ENCODE assay signal across 8 cellular contexts in genomic region chr10:51892965-51893658, GRCh38.
DNase-seq lines count a peak whose midpoint lies in the region; ATAC-seq and TF ChIP-seq lines count a peak whose summit lies in the region.

No MANE protein-coding gene starts in this region.

- H2AFZ ChIP-seq in MM.1S (ENCODE audit: low read length) = no peak overlapping the region

- no peak overlapping the region for H3K4me2 ChIP-seq in MM.1S (ENCODE audit: low read depth, low read length)

- H3K9ac ChIP-seq in MM.1S (ENCODE audit: low read length) = no peak overlapping the region

- 36 to 73% methylated on average over 1 of the region's 1 CpG for WGBS in transverse colon (ENCODE audit: low coverage in 1 of 2), 2 donors

- no peaks in the 10 kb centered on the region for H3K9me3 ChIP-seq in MM.1S (replicated peaks; ENCODE audit: insufficient read depth, low read length)
- no peaks in the 10 kb centered on the region for H3K9me3 ChIP-seq in transverse colon

- H3K27me3 ChIP-seq in MM.1S (replicated peaks; ENCODE audit: insufficient read depth, low read length) (no peaks in the 10 kb centered on the region), transverse colon (no peaks in the 10 kb centered on the region)

- H3F3A ChIP-seq in MM.1S (ENCODE audit: insufficient read depth, low read length) = no peaks in the 10 kb centered on the region

- peak; percentile 75 for DNase-seq in MM.1S
- DNase-seq in cerebellar cortex (ENCODE audit: low spot score) = peak; percentile 13
- peak; percentile 14 for DNase-seq in transverse colon
- no peak for DNase-seq in NCI-H446 (lab: John Stamatoyannopoulos, UW)
- no peak for DNase-seq in stimulated activated CD4-positive, alpha-beta T cell treated with anti-CD3 and anti-CD28 coated beads, Interleukin-12 subunit alpha, Interleukin-12 subunit beta, amount 100 ng/mL, for 4 hours
- no peak for DNase-seq in cerebellar nuclear complex (lab: John Stamatoyannopoulos, UW)

- no peaks in the 10 kb centered on the region for H4K20me1 ChIP-seq in MM.1S (ENCODE audit: insufficient read depth, low read length)

- peak; percentile 77 for ATAC-seq in GM21786 (IDR thresholded peaks at IDR 0.05; ENCODE audit: unreplicated experiment)

- in situ Hi-C loops in transverse colon (cut with MboI; ENCODE audit: low pct_ligation_motif_present in 1 of 4, low pct_unique_long_range_greater_than_20kb in 1 of 4, low sequenced_read_pairs in 3 of 4) = no loop called here

- intact Hi-C loops in transverse colon (cut with DNase I; ENCODE audit: low total_unique reads) = no loop called here

- no peak overlapping the region for H3K4me3 ChIP-seq in MM.1S (ENCODE audit: low read length)
- H3K4me3 ChIP-seq in transverse colon = no peak overlapping the region

- no peaks in the 10 kb centered on the region for H3K79me2 ChIP-seq in MM.1S (ENCODE audit: low read length)

- H3K9me2 ChIP-seq in MM.1S (replicated peaks; ENCODE audit: insufficient read depth, low read length) = no peaks in the 10 kb centered on the region

- TF ChIP-seq POLR2A in transverse colon (IDR thresholded peaks at IDR 0.05) = no peak

- TF ChIP-seq CTCF in GM12872 (IDR thresholded peaks at IDR 0.05; ENCODE audit: insufficient read depth, low read depth, low read length) (peak; percentile 60), MM.1S (IDR thresholded peaks at IDR 0.05; ENCODE audit: low read length) (peak; percentile 82), transverse colon (IDR thresholded peaks at IDR 0.05) (peak in 1 of 5 experiments; percentile 9)

- TF ChIP-seq EP300 in transverse colon (IDR thresholded peaks at IDR 0.05; ENCODE audit: low read depth) = no peak

- H3K27ac ChIP-seq in MM.1S (ENCODE audit: low read length) (no peak overlapping the region), transverse colon (no peak overlapping the region)

- H3K4me1 ChIP-seq in MM.1S (ENCODE audit: low read length) = no peaks in the 10 kb centered on the region
- H3K4me1 ChIP-seq in transverse colon = peaks cover 0 to 5% (median 0%) of the 10 kb centered on the region in 4 donors

- no peaks in the 10 kb centered on the region for H3K36me3 ChIP-seq in MM.1S (replicated peaks; ENCODE audit: insufficient read depth, low read length)
- no peaks in the 10 kb centered on the region for H3K36me3 ChIP-seq in transverse colon

Comparison
In these comparisons a context has a peak if more than half of its experiments do, and no peak if none do; other contexts are left out.
1. DNase-seq: peak in MM.1S (single experiment), cerebellar cortex (single experiment) and transverse colon (single experiment); none in NCI-H446 (0 of 2), stimulated activated CD4-positive, alpha-beta T cell treated with anti-CD3 and anti-CD28 coated beads, Interleukin-12 subunit alpha, Interleukin-12 subunit beta, amount 100 ng/mL, for 4 hours (single experiment) and cerebellar nuclear complex (0 of 2).